ENCODE assay signal across 16 cellular contexts in the genomic region with DNA sequence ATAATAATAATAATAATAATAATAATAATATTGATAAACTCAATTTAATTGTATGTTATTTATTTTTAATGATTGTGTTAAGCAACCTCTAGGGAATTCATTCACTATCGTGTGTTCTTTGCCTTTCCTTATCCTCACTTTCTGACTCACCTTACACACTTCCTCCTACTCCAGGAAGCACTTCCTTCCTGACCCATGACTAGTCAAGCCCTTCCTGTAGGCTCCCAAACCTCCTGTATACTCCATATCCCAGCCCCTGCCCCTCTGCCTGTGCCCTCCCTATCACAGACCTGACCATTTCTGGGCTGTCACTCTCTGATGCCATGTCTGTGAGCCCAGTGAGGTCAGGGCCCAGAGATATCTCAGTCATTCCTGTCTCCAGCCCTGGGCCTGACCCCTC. TPM values are rescaled to one million over a fixed set of nuclear protein-coding genes. Genes with fewer than 3 reads are reported as not detected.
DNase-seq lines count a peak whose midpoint lies in the region; ATAC-seq and TF ChIP-seq lines count a peak whose summit lies in the region.
"Had no signal": no experiment of that assay in that cellular context is flagged by ENCODE, and none has a peak within 500 bp of the region (broad histone marks: within the 10 kb centered on the region; RNA-seq: fewer than 3 reads in every experiment).

No MANE protein-coding gene starts in this region.

- H3K4me3 Mint-ChIP-seq in activated naive CD4-positive, alpha-beta T cell treated with anti-CD3 and anti-CD28 coated beads for 36 hours: no peak overlapping the region
- H3K4me3 Mint-ChIP-seq in endothelial cell (ENCODE audit: unreplicated experiment): no peak overlapping the region
- peak overlapping the region in 3 of 10 donors; percentile 24 to 41 (median 30) for H3K4me3 Mint-ChIP-seq in naive thymus-derived CD8-positive, alpha-beta T cell

- WGBS in IMR-90 (ENCODE audit: extremely low coverage in 2 of 2, insufficient read length in 1 of 2), 2 experiments: no CpG with 5 or more reads among the region's 1 CpG
- WGBS in trophoblast cell (ENCODE audit: extremely low coverage, insufficient coverage, insufficient read length): no CpG with 5 or more reads among the region's 1 CpG

- no peak overlapping the region for H2AK9ac ChIP-seq in IMR-90 (replicated peaks; ENCODE audit: low read depth, low read length, poor library complexity)

- H3K56ac ChIP-seq in IMR-90 (ENCODE audit: extremely low read depth, insufficient read depth, low read length): no peak overlapping the region

- H4K5ac ChIP-seq in IMR-90 (ENCODE audit: low read depth, low read length): no peak overlapping the region

- H3K4me3 ChIP-seq in IMR-90 (ENCODE audit: insufficient read depth, low read depth, low read length) (no peak overlapping the region), trophoblast cell (ENCODE audit: low read depth, low read length) (no peak overlapping the region)
- H3K4me3 ChIP-seq: GM12878 had no signal

- TF ChIP-seq RAD21 in IMR-90 (IDR thresholded peaks at IDR 0.05; ENCODE audit: low read length): no peak

- H3K27me3 Mint-ChIP-seq in activated naive CD4-positive, alpha-beta T cell treated with anti-CD3 and anti-CD28 coated beads for 36 hours (ENCODE audit: low read depth): no peaks in the 10 kb centered on the region
- H3K27me3 Mint-ChIP-seq in endothelial cell (ENCODE audit: unreplicated experiment): peaks cover 2% of the 10 kb centered on the region
- no peaks in the 10 kb centered on the region for H3K27me3 Mint-ChIP-seq in naive thymus-derived CD8-positive, alpha-beta T cell
- H3K27me3 Mint-ChIP-seq: progenitor cell of endocrine pancreas had no signal

- H3K4me1 Mint-ChIP-seq in activated naive CD4-positive, alpha-beta T cell treated with anti-CD3 and anti-CD28 coated beads for 36 hours (ENCODE audit: low read depth): peaks cover 6% of the 10 kb centered on the region
- H3K4me1 Mint-ChIP-seq in endothelial cell (ENCODE audit: unreplicated experiment): peaks cover 11% of the 10 kb centered on the region
- H3K4me1 Mint-ChIP-seq in naive thymus-derived CD8-positive, alpha-beta T cell: peaks cover 4 to 10% (median 6%) of the 10 kb centered on the region in 4 donors

- no peak overlapping the region for H3K18ac ChIP-seq in IMR-90 (ENCODE audit: low read depth, low read length)
- H3K18ac ChIP-seq in trophoblast cell (ENCODE audit: low read length): peak overlapping the region; percentile 3

- TF ChIP-seq CTCF in IMR-90 (conservative IDR thresholded peaks at IDR 0.05; ENCODE audit: low read depth, low read length) (no peak), endothelial cell (IDR thresholded peaks at IDR 0.05; ENCODE audit: unreplicated experiment) (no peak)

- BruUV-seq in IMR-90 (replicated peaks; lab: Mats Ljungman, UMichigan): no TSS peak

- no peaks in the 10 kb centered on the region for H4K20me1 ChIP-seq in IMR-90 (ENCODE audit: insufficient read depth, low read length)

- no peak overlapping the region for H2BK120ac ChIP-seq in IMR-90 (ENCODE audit: low read depth, low read length)
- H2BK120ac ChIP-seq in trophoblast cell (ENCODE audit: insufficient read depth, low read length, poor library complexity): no peak overlapping the region

- H3K9me3 ChIP-seq in IMR-90 (ENCODE audit: control insufficient read depth, insufficient read depth, low read length): no peaks in the 10 kb centered on the region
- H3K9me3 ChIP-seq in trophoblast cell (ENCODE audit: insufficient read depth, low read depth, low read length): no peaks in the 10 kb centered on the region

- H3K4me1 ChIP-seq in IMR-90 (ENCODE audit: control insufficient read depth, insufficient read depth, low read length) (no peaks in the 10 kb centered on the region), trophoblast cell (ENCODE audit: control insufficient read depth in 1 of 2, insufficient read depth in 2 of 2, low read length in 2 of 2) (no peaks in the 10 kb centered on the region)

- H3K4me2 ChIP-seq in IMR-90 (ENCODE audit: low read depth, low read length) (no peak overlapping the region), trophoblast cell (ENCODE audit: low read length) (no peak overlapping the region)

- H3K27me3 ChIP-seq in IMR-90 (ENCODE audit: control insufficient read depth, insufficient read depth, low read length) (peaks cover 2% of the 10 kb centered on the region; the same call in 1 of the 2 replicates), trophoblast cell (ENCODE audit: insufficient read depth, low read length) (no peaks in the 10 kb centered on the region)

- dilution Hi-C loops in IMR-90 (cut with HindIII; ENCODE audit: low sequenced_read_pairs, unreplicated experiment): no loop called here

- H3K36me3 ChIP-seq in IMR-90 (ENCODE audit: control insufficient read depth, insufficient read depth, low read length): no peaks in the 10 kb centered on the region
- no peaks in the 10 kb centered on the region for H3K36me3 ChIP-seq in trophoblast cell (ENCODE audit: control insufficient read depth in 1 of 2, insufficient read depth in 2 of 2, low read length in 2 of 2)

- TF ChIP-seq POLR2A in IMR-90 (IDR thresholded peaks at IDR 0.05; ENCODE audit: low read depth, low read length): no peak

- no peak overlapping the region for H4K12ac ChIP-seq in trophoblast cell (ENCODE audit: low read depth, low read length)

- H3K79me1 ChIP-seq in IMR-90 (ENCODE audit: low read depth in 1 of 2, low read length in 2 of 2) (no peaks in the 10 kb centered on the region), trophoblast cell (ENCODE audit: low read length) (no peaks in the 10 kb centered on the region)

- H3K9ac ChIP-seq in IMR-90 (ENCODE audit: low read depth, low read length): no peak overlapping the region
- no peak overlapping the region for H3K9ac ChIP-seq in trophoblast cell (ENCODE audit: low read length)

- H3K4ac ChIP-seq in IMR-90 (ENCODE audit: low read depth, low read length) (no peak overlapping the region; the same call in 1 of the 2 replicates), trophoblast cell (ENCODE audit: low read depth, low read length) (no peak overlapping the region)

- H3K27ac ChIP-seq in IMR-90 (ENCODE audit: insufficient read depth, low read length) (no peak overlapping the region), trophoblast cell (ENCODE audit: low read depth, low read length) (no peak overlapping the region)

- intact Hi-C loops in activated naive CD4-positive, alpha-beta T cell treated with anti-CD3 and anti-CD28 coated beads for 36 hours (cut with micrococcal nuclease): no loop called here
- intact Hi-C loops in IMR-90 (cut with micrococcal nuclease): no loop called here

- H4K8ac ChIP-seq in IMR-90 (ENCODE audit: low read depth in 2 of 2, low read length in 2 of 2) (peak overlapping the region in 1 of 2 experiments; percentile 46; a peak in 2 of 4 replicates), trophoblast cell (ENCODE audit: low read depth, low read length) (peak overlapping the region; percentile 76)

- H4K91ac ChIP-seq in IMR-90 (ENCODE audit: insufficient read depth, low read depth, low read length) (no peak overlapping the region), trophoblast cell (ENCODE audit: low read depth, low read length) (no peak overlapping the region)

- peak overlapping the region; percentile 13 for H3K27ac Mint-ChIP-seq in activated naive CD4-positive, alpha-beta T cell treated with anti-CD3 and anti-CD28 coated beads for 36 hours
- peak overlapping the region; percentile 68 for H3K27ac Mint-ChIP-seq in endothelial cell (ENCODE audit: unreplicated experiment)
- H3K27ac Mint-ChIP-seq in naive thymus-derived CD8-positive, alpha-beta T cell: peak overlapping the region in 2 of 10 donors; percentile 33 to 43
- H3K27ac Mint-ChIP-seq: progenitor cell of endocrine pancreas had no signal

- no peak overlapping the region for H2BK5ac ChIP-seq in IMR-90 (ENCODE audit: low read depth, low read length, poor library complexity, severe bottlenecking)
- no peak overlapping the region for H2BK5ac ChIP-seq in trophoblast cell (ENCODE audit: low read depth, low read length, poor library complexity)

- no peak for DNase-seq in activated naive CD4-positive, alpha-beta T cell treated with anti-CD3 and anti-CD28 coated beads for 36 hours
- DNase-seq in activated naive CD4-positive, alpha-beta T cell treated with anti-CD3 and anti-CD28 coated beads, Interleukin-2, amount 50 U/mL, for 16 hours: no peak
- DNase-seq in IMR-90: no peak
- no peak for DNase-seq in endothelial cell (ENCODE audit: low spot score)
- no peak for DNase-seq in trophoblast cell
- no peak for DNase-seq in NCI-H774 (lab: John Stamatoyannopoulos, UW)
- DNase-seq in NCI-H2081 (lab: John Stamatoyannopoulos, UW): no peak
- no peak for DNase-seq in naive thymus-derived CD8-positive, alpha-beta T cell
- DNase-seq: activated CD4-positive, alpha-beta T cell treated with anti-CD3 and anti-CD28 coated beads for 1 hour; DMS79 treated with DMSO at 0.1 percent for 48 hours; erythroblast; H7; MV-4-11 had no signal

- no peak overlapping the region for H2BK20ac ChIP-seq in IMR-90 (ENCODE audit: low read depth, low read length)

- ATAC-seq in IMR-90 (ENCODE audit: low read depth): no peak
- ATAC-seq in naive thymus-derived CD8-positive, alpha-beta T cell: no peak
- ATAC-seq: GM12878 had no signal

- H2BK12ac ChIP-seq in trophoblast cell (ENCODE audit: low read length): no peak overlapping the region

- peak overlapping the region; percentile 84 for H2AFZ ChIP-seq in IMR-90 (replicated peaks; ENCODE audit: low read length, poor library complexity)
- H2AFZ ChIP-seq in trophoblast cell (ENCODE audit: insufficient read depth, low read length, poor library complexity): peak overlapping the region; percentile 35

- no peak overlapping the region for H3K23ac ChIP-seq in IMR-90 (ENCODE audit: low read depth, low read length)
- no peak overlapping the region for H3K23ac ChIP-seq in trophoblast cell (ENCODE audit: low read length)

- no peaks in the 10 kb centered on the region; the same call in 1 of the 2 replicates for H3K9me1 ChIP-seq in IMR-90 (ENCODE audit: insufficient read depth, low read length)

- no peaks in the 10 kb centered on the region for H3K9me3 Mint-ChIP-seq in activated naive CD4-positive, alpha-beta T cell treated with anti-CD3 and anti-CD28 coated beads for 36 hours
- no peaks in the 10 kb centered on the region for H3K9me3 Mint-ChIP-seq in endothelial cell (ENCODE audit: unreplicated experiment)
- no peaks in the 10 kb centered on the region for H3K9me3 Mint-ChIP-seq in naive thymus-derived CD8-positive, alpha-beta T cell

- CTCF ChIA-PET in activated naive CD4-positive, alpha-beta T cell treated with anti-CD3 and anti-CD28 coated beads for 36 hours (lab: Charles Lee): no interaction called here
- CTCF ChIA-PET in IMR-90 (lab: Yijun Ruan, JAX): no interaction called here

- H2AK5ac ChIP-seq in IMR-90 (ENCODE audit: low read depth, low read length): no peak overlapping the region
- peak overlapping the region; percentile 47 for H2AK5ac ChIP-seq in trophoblast cell (ENCODE audit: low read length)

- no peak overlapping the region for H2BK15ac ChIP-seq in IMR-90 (ENCODE audit: low read depth, low read length)

- in situ Hi-C loops in IMR-90 (cut with MboI; ENCODE audit: low sequenced_read_pairs): no loop called here

- H3K14ac ChIP-seq in IMR-90 (replicated peaks; ENCODE audit: low read depth, low read length): no peak overlapping the region
- peak overlapping the region; percentile 2 for H3K14ac ChIP-seq in trophoblast cell (ENCODE audit: low read length)

- POLR2A ChIA-PET in IMR-90 (lab: Charles Lee; ENCODE audit: unreplicated experiment): no interaction called here
- POLR2A ChIA-PET in naive thymus-derived CD8-positive, alpha-beta T cell (lab: Charles Lee): interaction anchor here (1.1 to 1.2 kb wide), 2 partner anchors 37 to 64 kb away, joined by 3 to 4 read pairs; no protein-coding TSS in a partner anchor

- H3K79me2 ChIP-seq in trophoblast cell (ENCODE audit: control insufficient read depth, insufficient read depth, low read length, poor library complexity): no peaks in the 10 kb centered on the region

- H3K36me3 Mint-ChIP-seq in activated naive CD4-positive, alpha-beta T cell treated with anti-CD3 and anti-CD28 coated beads for 36 hours (ENCODE audit: low read depth): no peaks in the 10 kb centered on the region
- H3K36me3 Mint-ChIP-seq in endothelial cell (ENCODE audit: low read depth, unreplicated experiment): peaks cover 5% of the 10 kb centered on the region
- peaks cover 0 to 13% (median 0%) of the 10 kb centered on the region in 3 donors for H3K36me3 Mint-ChIP-seq in naive thymus-derived CD8-positive, alpha-beta T cell

RNA-seq across cellular contexts. Expression of a gene that starts 7.6 kb away (rescaled TPM):
- not detected for total RNA-seq in activated naive CD4-positive, alpha-beta T cell treated with anti-CD3 and anti-CD28 coated beads for 36 hours
- total RNA-seq in IMR-90 (2012; rRNA removed) (not detected in 2 replicates), endothelial cell (ENCODE audit: unreplicated experiment) (0.46 TPM)
- polyA plus RNA-seq in IMR-90 (2012; rRNA removed): 0.10 and 0.29 TPM in 2 replicates
- polyA plus RNA-seq in IMR-90 (2012; cell fraction: cytosol; rRNA removed): not detected in 2 replicates
- 1.2 and 1.3 TPM in 2 replicates for polyA plus RNA-seq in IMR-90 (2012; cell fraction: nucleus; rRNA removed; ENCODE audit: low replicate concordance)
- polyA plus RNA-seq in trophoblast cell (2013): 0.10 and 0.19 TPM in 2 replicates
- 10 to 100 TPM in 1 of 2 experiments, 1 to 10 TPM in 1; 9.6 to 10.7 TPM for total RNA-seq in naive thymus-derived CD8-positive, alpha-beta T cell
- under 1 TPM in 1 of 3 donors, not detected in 2; 0.27 TPM for polyA plus RNA-seq in naive thymus-derived CD8-positive, alpha-beta T cell
- total RNA-seq: H7 had no signal

RNA-seq across cellular contexts. Expression of a gene that starts 16.2 kb away (rescaled TPM):
- total RNA-seq in activated naive CD4-positive, alpha-beta T cell treated with anti-CD3 and anti-CD28 coated beads for 36 hours: not detected
- total RNA-seq in IMR-90 (2012; rRNA removed) (not detected in 2 replicates), endothelial cell (ENCODE audit: unreplicated experiment) (18.8 TPM)
- polyA plus RNA-seq in IMR-90 (2012; rRNA removed): not detected in 2 replicates
- polyA plus RNA-seq in IMR-90 (2012; cell fraction: cytosol; rRNA removed): not detected in 2 replicates
- not detected in 2 replicates for polyA plus RNA-seq in IMR-90 (2012; cell fraction: nucleus; rRNA removed; ENCODE audit: low replicate concordance)
- polyA plus RNA-seq in trophoblast cell (2013): not detected in 2 replicates
- not detected for total RNA-seq in naive thymus-derived CD8-positive, alpha-beta T cell
- not detected for polyA plus RNA-seq in naive thymus-derived CD8-positive, alpha-beta T cell
- total RNA-seq: GM12878, H7, mononuclear cell, progenitor cell of endocrine pancreas had no signal
- polyA plus RNA-seq: GM12878 had no signal

RNA-seq across cellular contexts. Expression of a gene that starts 26.4 kb away (rescaled TPM):
- 100 to 1,000 TPM; 137 to 145 TPM for total RNA-seq in activated naive CD4-positive, alpha-beta T cell treated with anti-CD3 and anti-CD28 coated beads for 36 hours
- 15.0 and 15.6 TPM in 2 replicates for total RNA-seq in IMR-90 (2012; rRNA removed)
- 62.1 and 62.3 TPM in 2 replicates for polyA plus RNA-seq in IMR-90 (2012; rRNA removed)
- 91.1 and 125 TPM in 2 replicates for polyA plus RNA-seq in IMR-90 (2012; cell fraction: cytosol; rRNA removed)
- polyA plus RNA-seq in IMR-90 (2012; cell fraction: nucleus; rRNA removed; ENCODE audit: low replicate concordance): 56.4 and 61.3 TPM in 2 replicates
- total RNA-seq in endothelial cell (ENCODE audit: unreplicated experiment): 101 TPM
- 186 and 200 TPM in 2 replicates for polyA plus RNA-seq in trophoblast cell (2013)
- total RNA-seq in naive thymus-derived CD8-positive, alpha-beta T cell: 100 to 1,000 TPM; 118 to 138 TPM
- polyA plus RNA-seq in naive thymus-derived CD8-positive, alpha-beta T cell: 100 to 1,000 TPM; 218 to 291 (median 238) TPM

RNA-seq across cellular contexts. Expression of a gene that starts 31.9 kb away (rescaled TPM):
- total RNA-seq in activated naive CD4-positive, alpha-beta T cell treated with anti-CD3 and anti-CD28 coated beads for 36 hours: not detected
- not detected in 2 replicates for total RNA-seq in IMR-90 (2012; rRNA removed)
- not detected in 2 replicates for polyA plus RNA-seq in IMR-90 (2012; rRNA removed)
- polyA plus RNA-seq in IMR-90 (2012; cell fraction: cytosol; rRNA removed): not detected in 2 replicates
- polyA plus RNA-seq in IMR-90 (2012; cell fraction: nucleus; rRNA removed; ENCODE audit: low replicate concordance): not detected in 2 replicates
- 3.6 TPM for total RNA-seq in endothelial cell (ENCODE audit: unreplicated experiment)
- not detected in 2 replicates for polyA plus RNA-seq in trophoblast cell (2013)
- not detected for total RNA-seq in naive thymus-derived CD8-positive, alpha-beta T cell
- polyA plus RNA-seq in naive thymus-derived CD8-positive, alpha-beta T cell: not detected
- total RNA-seq: GM12878, mononuclear cell, progenitor cell of endocrine pancreas had no signal

RNA-seq across cellular contexts. Expression of a gene that starts 44.6 kb away (rescaled TPM):
- 100 to 1,000 TPM; 777 to 829 TPM for total RNA-seq in activated naive CD4-positive, alpha-beta T cell treated with anti-CD3 and anti-CD28 coated beads for 36 hours
- total RNA-seq in IMR-90 (2012; rRNA removed) (316 and 429 TPM in 2 replicates), endothelial cell (ENCODE audit: unreplicated experiment) (343 TPM)
- 277 and 280 TPM in 2 replicates for polyA plus RNA-seq in IMR-90 (2012; rRNA removed)
- polyA plus RNA-seq in IMR-90 (2012; cell fraction: cytosol; rRNA removed): 159 and 260 TPM in 2 replicates
- 202 and 318 TPM in 2 replicates for polyA plus RNA-seq in IMR-90 (2012; cell fraction: nucleus; rRNA removed; ENCODE audit: low replicate concordance)
- 227 and 231 TPM in 2 replicates for polyA plus RNA-seq in trophoblast cell (2013)
- total RNA-seq in naive thymus-derived CD8-positive, alpha-beta T cell: 100 to 1,000 TPM; 390 to 406 TPM
- polyA plus RNA-seq in naive thymus-derived CD8-positive, alpha-beta T cell: 10 to 100 TPM; 70.6 to 77.6 (median 71.4) TPM

Comparison
In these comparisons a context has a peak if more than half of its experiments do, and no peak if none do; other contexts are left out.
1. RNA of a gene that starts 16.2 kb away (total RNA-seq): 18.8 TPM in endothelial cell (single experiment); not detected in activated naive CD4-positive, alpha-beta T cell treated with anti-CD3 and anti-CD28 coated beads for 36 hours, not detected in IMR-90 and not detected in naive thymus-derived CD8-positive, alpha-beta T cell; every median in the first group is over 10 times any median in the second.